In genomic region chr1:59290173-59290954, GRCh38 we compare ENCODE assay signal across 8 cellular contexts. TPM values are rescaled to one million over a fixed set of nuclear protein-coding genes. Genes with fewer than 3 reads are reported as not detected.
DNase-seq lines count a peak whose midpoint lies in the region; ATAC-seq and TF ChIP-seq lines count a peak whose summit lies in the region.

No MANE protein-coding gene starts in this region.

- H3K36me3 Mint-ChIP-seq in natural killer cell treated with Interleukin-12 subunit alpha and Interleukin-12 subunit beta and Interleukin-15 and Interleukin-18, amount 100 ng/mL, for 72 hours = peaks cover 4% of the 10 kb centered on the region
- H3K36me3 Mint-ChIP-seq in activated T-helper 2 cell treated with anti-CD3 and anti-CD28 coated beads, Interferon-gamma antibody, Interleukin-2, Interleukin-4, amounts not matched to agents 10 μg/mL and 5 μg/mL and 100 μg/mL, durations not matched to agents 14 hours and 24 hours and 36 hours (ENCODE audit: low read depth) = no peaks in the 10 kb centered on the region

- H3K4me1 ChIP-seq in colonic mucosa = no peaks in the 10 kb centered on the region
- H3K4me1 ChIP-seq in tibial nerve = peaks cover 0 to 8% (median 1%) of the 10 kb centered on the region in 4 donors

- H3K9ac ChIP-seq in colonic mucosa (ENCODE audit: low read depth in 2 of 2, low read length in 2 of 2) = no peak overlapping the region

- H3K4me3 ChIP-seq in colonic mucosa (no peak overlapping the region), tibial nerve (no peak overlapping the region)

- no peaks in the 10 kb centered on the region for H3K27me3 ChIP-seq in colonic mucosa
- no peaks in the 10 kb centered on the region for H3K27me3 ChIP-seq in tibial nerve

- H3K27ac ChIP-seq in colonic mucosa (no peak overlapping the region), tibial nerve (no peak overlapping the region)

- peaks cover 41 to 54% of the 10 kb centered on the region in 2 donors for H3K4me1 Mint-ChIP-seq in natural killer cell treated with Interleukin-12 subunit alpha and Interleukin-12 subunit beta and Interleukin-15 and Interleukin-18, amount 100 ng/mL, for 72 hours (ENCODE audit: low read depth in 2 of 2)
- peaks cover 21% of the 10 kb centered on the region for H3K4me1 Mint-ChIP-seq in activated T-helper 2 cell treated with anti-CD3 and anti-CD28 coated beads, Interferon-gamma antibody, Interleukin-2, Interleukin-4, amounts not matched to agents 10 μg/mL and 5 μg/mL and 100 μg/mL, durations not matched to agents 14 hours and 24 hours and 36 hours (ENCODE audit: low read depth)

- WGBS in tibial nerve, 2 donors = 84% methylated on average over 9 of the region's 9 CpGs

- TF ChIP-seq CTCF in colonic mucosa (IDR thresholded peaks at IDR 0.05) (peak; percentile 37), tibial nerve (IDR thresholded peaks at IDR 0.05) (peak in 1 of 5 experiments; percentile 19)

- peak overlapping the region; percentile 90 to 97 for H3K27ac Mint-ChIP-seq in natural killer cell treated with Interleukin-12 subunit alpha and Interleukin-12 subunit beta and Interleukin-15 and Interleukin-18, amount 100 ng/mL, for 72 hours
- H3K27ac Mint-ChIP-seq in activated T-helper 2 cell treated with anti-CD3 and anti-CD28 coated beads, Interferon-gamma antibody, Interleukin-2, Interleukin-4, amounts not matched to agents 10 μg/mL and 5 μg/mL and 100 μg/mL, durations not matched to agents 14 hours and 24 hours and 36 hours = no peak overlapping the region

- no peak for TF ChIP-seq EP300 in tibial nerve (IDR thresholded peaks at IDR 0.05)

- in situ Hi-C loops in Caki2 (cut with HindIII; ENCODE audit: low pct_unique_long_range_greater_than_20kb, low sequenced_read_pairs) = no loop called here

- intact Hi-C loops in colonic mucosa (cut with DNase I) = loop anchor here (5.0 to 10.0 kb wide), 2 partner anchors 404 to 508 kb away; partner anchors contain the start of gene JUN
- intact Hi-C loops in activated T-helper 2 cell treated with anti-CD3 and anti-CD28 coated beads, Interferon-gamma antibody, Interleukin-2, Interleukin-4, amounts not matched to agents 10 μg/mL and 5 μg/mL and 100 μg/mL, durations not matched to agents 14 hours and 24 hours and 36 hours (cut with micrococcal nuclease) = loop anchor here (10.0 kb wide), 1 partner anchor 146 kb away; no protein-coding TSS in a partner anchor

- H3K4me3 Mint-ChIP-seq in natural killer cell treated with Interleukin-12 subunit alpha and Interleukin-12 subunit beta and Interleukin-15 and Interleukin-18, amount 100 ng/mL, for 72 hours = peak overlapping the region; percentile 27
- H3K4me3 Mint-ChIP-seq in activated T-helper 2 cell treated with anti-CD3 and anti-CD28 coated beads, Interferon-gamma antibody, Interleukin-2, Interleukin-4, amounts not matched to agents 10 μg/mL and 5 μg/mL and 100 μg/mL, durations not matched to agents 14 hours and 24 hours and 36 hours (ENCODE audit: low read depth) = no peak overlapping the region

- peaks cover 4% of the 10 kb centered on the region for H3K9me3 Mint-ChIP-seq in natural killer cell treated with Interleukin-12 subunit alpha and Interleukin-12 subunit beta and Interleukin-15 and Interleukin-18, amount 100 ng/mL, for 72 hours
- no peaks in the 10 kb centered on the region for H3K9me3 Mint-ChIP-seq in activated T-helper 2 cell treated with anti-CD3 and anti-CD28 coated beads, Interferon-gamma antibody, Interleukin-2, Interleukin-4, amounts not matched to agents 10 μg/mL and 5 μg/mL and 100 μg/mL, durations not matched to agents 14 hours and 24 hours and 36 hours

- DNase-seq in Caki2 (ENCODE audit: low read depth) = peak; percentile 54
- peak; percentile 58 for DNase-seq in NCI-H69 (lab: John Stamatoyannopoulos, UW)
- peak; percentile 41 for DNase-seq in colonic mucosa
- DNase-seq in natural killer cell treated with Interleukin-12 subunit alpha and Interleukin-12 subunit beta and Interleukin-15 and Interleukin-18, amount 100 ng/mL, for 72 hours (ENCODE audit: low spot score) = no peak
- no peak for DNase-seq in activated T-helper 2 cell treated with anti-CD3 and anti-CD28 coated beads, Interferon-gamma antibody, Interleukin-2, Interleukin-4, amounts not matched to agents 10 μg/mL and 5 μg/mL and 100 μg/mL, durations not matched to agents 14 hours and 24 hours and 36 hours (ENCODE audit: low spot score)
- DNase-seq in tibial nerve (ENCODE audit: low spot score in 2 of 2) = no peak

- no peak for TF ChIP-seq POLR2A in tibial nerve (IDR thresholded peaks at IDR 0.05)

- H3K36me3 ChIP-seq in colonic mucosa (no peaks in the 10 kb centered on the region), tibial nerve (no peaks in the 10 kb centered on the region)

- peak; percentile 71 for ATAC-seq in GM18907 (IDR thresholded peaks at IDR 0.05; ENCODE audit: unreplicated experiment)
- peak; percentile 60 for ATAC-seq in HG03064 (IDR thresholded peaks at IDR 0.05; ENCODE audit: low read depth, unreplicated experiment)
- ATAC-seq in natural killer cell treated with Interleukin-12 subunit alpha and Interleukin-12 subunit beta and Interleukin-15 and Interleukin-18, amount 100 ng/mL, for 72 hours = peak in 1 of 2 donors; percentile 58

- no peaks in the 10 kb centered on the region for H3K27me3 Mint-ChIP-seq in natural killer cell treated with Interleukin-12 subunit alpha and Interleukin-12 subunit beta and Interleukin-15 and Interleukin-18, amount 100 ng/mL, for 72 hours
- peaks cover 12% of the 10 kb centered on the region for H3K27me3 Mint-ChIP-seq in activated T-helper 2 cell treated with anti-CD3 and anti-CD28 coated beads, Interferon-gamma antibody, Interleukin-2, Interleukin-4, amounts not matched to agents 10 μg/mL and 5 μg/mL and 100 μg/mL, durations not matched to agents 14 hours and 24 hours and 36 hours (ENCODE audit: low read depth)

- no peaks in the 10 kb centered on the region for H3K9me3 ChIP-seq in colonic mucosa
- no peaks in the 10 kb centered on the region for H3K9me3 ChIP-seq in tibial nerve

RNA-seq across cellular contexts. Expression of gene FGGY, which starts 6.5 kb away (rescaled TPM):
- 18.8 and 26.2 TPM in 2 replicates for total RNA-seq in Caki2 (2014; rRNA removed; shearing (Covaris generic); ENCODE audit: low replicate concordance)
- total RNA-seq in colonic mucosa (10 to 100 TPM; 12.5 to 19.5 TPM), tibial nerve (10 to 100 TPM; 27.0 to 40.6 (median 32.9) TPM)
- 10 to 100 TPM; 10.9 to 11.9 TPM for total RNA-seq in natural killer cell treated with Interleukin-12 subunit alpha and Interleukin-12 subunit beta and Interleukin-15 and Interleukin-18, amount 100 ng/mL, for 72 hours
- 10.5 and 13.4 TPM in 2 replicates for total RNA-seq in activated T-helper 2 cell treated with anti-CD3 and anti-CD28 coated beads, Interferon-gamma antibody, Interleukin-2, Interleukin-4, amounts not matched to agents 10 μg/mL and 5 μg/mL and 100 μg/mL, durations not matched to agents 14 hours and 24 hours and 36 hours

Comparison
In these comparisons a context has a peak if more than half of its experiments do, and no peak if none do; other contexts are left out.
1. DNase-seq: peak in Caki2 (single experiment), NCI-H69 (single experiment) and colonic mucosa (single experiment); none in natural killer cell treated with Interleukin-12 subunit alpha and Interleukin-12 subunit beta and Interleukin-15 and Interleukin-18, amount 100 ng/mL, for 72 hours (single experiment), activated T-helper 2 cell treated with anti-CD3 and anti-CD28 coated beads, Interferon-gamma antibody, Interleukin-2, Interleukin-4, amounts not matched to agents 10 μg/mL and 5 μg/mL and 100 μg/mL, durations not matched to agents 14 hours and 24 hours and 36 hours (single experiment) and tibial nerve (0 of 2).